8 cellular contexts compared by ENCODE assay signal in genomic region chr18:74551936-74552555, GRCh38. TPM values are rescaled to one million over a fixed set of nuclear protein-coding genes. Genes with fewer than 3 reads are reported as not detected.
DNase-seq lines count a peak whose midpoint lies in the region; ATAC-seq and TF ChIP-seq lines count a peak whose summit lies in the region.

No MANE protein-coding gene starts in this region.

- no peaks in the 10 kb centered on the region for H3K36me3 ChIP-seq in Karpas-422 (ENCODE audit: insufficient read depth, low read length)
- H3K36me3 ChIP-seq in Peyer's patch: no peaks in the 10 kb centered on the region
- no peaks in the 10 kb centered on the region for H3K36me3 ChIP-seq in fibroblast of lung (ENCODE audit: control insufficient read depth, insufficient read depth, low read length)
- no peaks in the 10 kb centered on the region for H3K36me3 ChIP-seq in neural cell (ENCODE audit: insufficient read depth, low read length)
- H3K36me3 ChIP-seq in stomach: no peaks in the 10 kb centered on the region

- no peak overlapping the region for H3K4me3 ChIP-seq in Karpas-422 (ENCODE audit: low read length)
- H3K4me3 ChIP-seq in Peyer's patch: no peak overlapping the region
- no peak overlapping the region for H3K4me3 ChIP-seq in fibroblast of lung (replicated peaks in 1 of 4; ENCODE audit: control extremely low read depth in 1 of 4, insufficient read depth in 1 of 4, low read depth in 3 of 4, low read length in 4 of 4)
- no peak overlapping the region for H3K4me3 ChIP-seq in neural cell (ENCODE audit: low read length)
- H3K4me3 ChIP-seq in stomach: no peak overlapping the region

- H2AFZ ChIP-seq in Karpas-422 (ENCODE audit: low read length) (no peak overlapping the region), fibroblast of lung (ENCODE audit: low read length) (no peak overlapping the region), neural cell (ENCODE audit: low read depth, low read length) (no peak overlapping the region)

- H3K4me1 ChIP-seq in Karpas-422 (ENCODE audit: low read length) (no peaks in the 10 kb centered on the region), Peyer's patch (peaks cover 0 to 5% (median 0%) of the 10 kb centered on the region in 4 donors), fibroblast of lung (ENCODE audit: control insufficient read depth, extremely low read depth, insufficient read depth, low read length) (peaks cover 2% of the 10 kb centered on the region), stomach (peaks cover under 1 to 7% (median 1%) of the 10 kb centered on the region in 4 donors)

- no peaks in the 10 kb centered on the region for H3F3A ChIP-seq in neural cell (ENCODE audit: insufficient read depth, low read length, poor library complexity, severe bottlenecking)

- intact Hi-C loops in stomach (cut with DNase I; ENCODE audit: low total_unique reads): loop anchor here (5.0 to 10.0 kb wide), 2 partner anchors 195 to 357 kb away; no protein-coding TSS in a partner anchor

- H3K9me2 ChIP-seq in Karpas-422 (replicated peaks; ENCODE audit: insufficient read depth, low read length): no peaks in the 10 kb centered on the region
- H3K9me2 ChIP-seq in neural cell (ENCODE audit: insufficient read depth, low read length): no peaks in the 10 kb centered on the region

- H3K4me1 Mint-ChIP-seq in activated T-cell treated with anti-CD3 and anti-CD28 coated beads, Interleukin-2, amount 50 U/mL, for 4 hours (ENCODE audit: low read depth): no peaks in the 10 kb centered on the region

- peak; percentile 100 for ATAC-seq in GM21786 (IDR thresholded peaks at IDR 0.05; ENCODE audit: unreplicated experiment)
- ATAC-seq in activated T-cell treated with anti-CD3 and anti-CD28 coated beads, Interleukin-2, amount 50 U/mL, for 4 hours: peak; percentile 92 to 98

- H3K79me2 ChIP-seq in Karpas-422 (ENCODE audit: low read length): no peaks in the 10 kb centered on the region
- H3K79me2 ChIP-seq in fibroblast of lung (ENCODE audit: control insufficient read depth, insufficient read depth, low read length): no peaks in the 10 kb centered on the region
- no peaks in the 10 kb centered on the region for H3K79me2 ChIP-seq in neural cell (replicated peaks; ENCODE audit: insufficient read depth, low read length)

- TF ChIP-seq EP300 in neural cell (conservative IDR thresholded peaks at IDR 0.05; ENCODE audit: poor library complexity, severe bottlenecking) (no peak), stomach (IDR thresholded peaks at IDR 0.05) (no peak)

- H3K4me3 Mint-ChIP-seq in activated T-cell treated with anti-CD3 and anti-CD28 coated beads, Interleukin-2, amount 50 U/mL, for 4 hours: no peak overlapping the region

- 15 to 28% (median 24%) methylated on average over 5 of the region's 5 CpGs for WGBS in stomach, 5 donors

- peaks cover 6% of the 10 kb centered on the region for H3K9me3 Mint-ChIP-seq in activated T-cell treated with anti-CD3 and anti-CD28 coated beads, Interleukin-2, amount 50 U/mL, for 4 hours

- DNase-seq in Daoy (ENCODE audit: low read depth) (peak; percentile 74), Karpas-422 (peak; percentile 96), Peyer's patch (peak; percentile 81 to 96 (median 86)), fibroblast of lung (ENCODE audit: low read depth in 2 of 2) (peak; percentile 57 to 83), stomach (peak; percentile 92)
- peak; percentile 72 for DNase-seq in activated T-cell treated with anti-CD3 and anti-CD28 coated beads, Interleukin-2, amount 50 U/mL, for 4 hours

- TF ChIP-seq CTCF in Peyer's patch (IDR thresholded peaks at IDR 0.05): peak; percentile 35 to 93 (median 84)
- peak; percentile 82 to 88 for TF ChIP-seq CTCF in fibroblast of lung (conservative IDR thresholded peaks at IDR 0.05 in 1 of 2, IDR thresholded peaks at IDR 0.05 in 1 of 2; ENCODE audit: low read depth in 1 of 2, low read length in 2 of 2)
- TF ChIP-seq CTCF in neural cell (IDR thresholded peaks at IDR 0.05; ENCODE audit: poor library complexity, severe bottlenecking): peak; percentile 75
- TF ChIP-seq CTCF in stomach (IDR thresholded peaks at IDR 0.05): peak in 5 of 7 experiments; percentile 51 to 79 (median 68)

- TF ChIP-seq POLR2A in Peyer's patch (IDR thresholded peaks at IDR 0.05) (no peak), stomach (IDR thresholded peaks at IDR 0.05) (no peak)

- peak; percentile 79 for TF ChIP-seq RAD21 in neural cell (conservative IDR thresholded peaks at IDR 0.05)

- H3K4me2 ChIP-seq in Karpas-422 (ENCODE audit: low read depth, low read length, poor library complexity, severe bottlenecking) (no peak overlapping the region), fibroblast of lung (ENCODE audit: extremely low read depth, insufficient read depth, low read length) (no peak overlapping the region), neural cell (ENCODE audit: low read length) (no peak overlapping the region)

- H3K9ac ChIP-seq in Karpas-422 (ENCODE audit: low read length) (no peak overlapping the region), fibroblast of lung (ENCODE audit: insufficient read depth, low read length) (no peak overlapping the region), neural cell (ENCODE audit: low read length) (no peak overlapping the region)

- H3K36me3 Mint-ChIP-seq in activated T-cell treated with anti-CD3 and anti-CD28 coated beads, Interleukin-2, amount 50 U/mL, for 4 hours (ENCODE audit: insufficient read depth): no peaks in the 10 kb centered on the region

- peaks cover 14% of the 10 kb centered on the region for H3K27me3 Mint-ChIP-seq in activated T-cell treated with anti-CD3 and anti-CD28 coated beads, Interleukin-2, amount 50 U/mL, for 4 hours (ENCODE audit: low read depth)

- H3K9me3 ChIP-seq in Karpas-422 (ENCODE audit: low read length) (peaks cover 6% of the 10 kb centered on the region), Peyer's patch (peaks cover 0 to 16% (median 6%) of the 10 kb centered on the region in 4 donors), fibroblast of lung (ENCODE audit: control insufficient read depth, insufficient read depth, low read depth, low read length) (no peaks in the 10 kb centered on the region), neural cell (ENCODE audit: low read length) (peaks cover 6% of the 10 kb centered on the region), stomach (peaks cover 6 to 14% (median 10%) of the 10 kb centered on the region in 4 donors)

- H4K20me1 ChIP-seq in Karpas-422 (ENCODE audit: insufficient read depth, low read depth, low read length): no peaks in the 10 kb centered on the region; the same call in 1 of the 2 replicates
- no peaks in the 10 kb centered on the region for H4K20me1 ChIP-seq in fibroblast of lung (ENCODE audit: control insufficient read depth, extremely low read depth, insufficient read depth, low read length)
- no peaks in the 10 kb centered on the region for H4K20me1 ChIP-seq in neural cell (ENCODE audit: insufficient read depth)

- H3K27me3 ChIP-seq in Karpas-422 (ENCODE audit: low read length): no peaks in the 10 kb centered on the region; the same call in 1 of the 2 replicates
- H3K27me3 ChIP-seq in Peyer's patch: no peaks in the 10 kb centered on the region
- no peaks in the 10 kb centered on the region for H3K27me3 ChIP-seq in fibroblast of lung (ENCODE audit: control insufficient read depth, insufficient read depth, low read length)
- H3K27me3 ChIP-seq in neural cell (ENCODE audit: insufficient read depth, low read depth, low read length): no peaks in the 10 kb centered on the region
- peaks cover 0 to 17% (median 0%) of the 10 kb centered on the region in 3 donors for H3K27me3 ChIP-seq in stomach

- H3K27ac ChIP-seq in Karpas-422 (ENCODE audit: low read length) (no peak overlapping the region), Peyer's patch (no peak overlapping the region), fibroblast of lung (ENCODE audit: insufficient read depth, low read length) (no peak overlapping the region), neural cell (ENCODE audit: low read length) (no peak overlapping the region), stomach (no peak overlapping the region)

TF ChIP-seq in neural cell, 6 proteins besides CTCF, POLR2A, EP300 and RAD21 (continues in another document):
- TF ChIP-seq TAF1 (IDR thresholded peaks at IDR 0.05; ENCODE audit: low read depth): no peak

RNA-seq across cellular contexts. Expression of gene CNDP1, which starts 17.7 kb away (rescaled TPM):
- total RNA-seq in Daoy (2014; rRNA removed; shearing (Covaris generic)): not detected in 2 replicates
- 0.11 TPM in 1 of 2 replicates, not detected in the other for total RNA-seq in Karpas-422 (2014; rRNA removed; shearing (Covaris generic); ENCODE audit: low replicate concordance)
- total RNA-seq in Peyer's patch (under 1 TPM in 1 of 4 donors, not detected in 3; 0.53 TPM), fibroblast of lung (not detected in 2 replicates), stomach (under 1 TPM in 1 of 5 donors, not detected in 4; 0.72 TPM)
- under 1 TPM; 0.15 to 0.49 (median 0.40) TPM for total RNA-seq in activated T-cell treated with anti-CD3 and anti-CD28 coated beads, Interleukin-2, amount 50 U/mL, for 4 hours
- polyA plus RNA-seq in fibroblast of lung (not detected in 2 replicates), neural cell (0.38 and 2.1 TPM in 2 replicates), stomach (under 1 TPM in 2 of 3 donors, not detected in 1; 0.13 to 0.50 TPM)
- not detected in 2 replicates for polyA plus RNA-seq in fibroblast of lung (2012)
- polyA minus RNA-seq in fibroblast of lung (ENCODE audit: low replicate concordance) (not detected in 2 replicates), neural cell (0.24 and 2.7 TPM in 2 replicates)

RNA-seq across cellular contexts. Expression of gene ZNF407, which starts 45.6 kb away (rescaled TPM):
- 5.9 TPM in 2 replicates for total RNA-seq in Daoy (2014; rRNA removed; shearing (Covaris generic))
- total RNA-seq in Karpas-422 (2014; rRNA removed; shearing (Covaris generic); ENCODE audit: low replicate concordance): 14.6 and 18.1 TPM in 2 replicates
- total RNA-seq in Peyer's patch (10 to 100 TPM; 24.0 to 54.5 (median 32.3) TPM), fibroblast of lung (12.6 and 13.9 TPM in 2 replicates), stomach (10 to 100 TPM; 10.7 to 49.0 (median 32.1) TPM)
- total RNA-seq in activated T-cell treated with anti-CD3 and anti-CD28 coated beads, Interleukin-2, amount 50 U/mL, for 4 hours: 10 to 100 TPM; 13.1 to 13.8 (median 13.4) TPM
- polyA plus RNA-seq in fibroblast of lung (4.4 and 5.1 TPM in 2 replicates), neural cell (2.9 and 3.8 TPM in 2 replicates), stomach (1 to 10 TPM; 2.1 to 2.4 (median 2.2) TPM)
- 4.4 and 4.8 TPM in 2 replicates for polyA plus RNA-seq in fibroblast of lung (2012)
- polyA minus RNA-seq in fibroblast of lung (ENCODE audit: low replicate concordance) (3.0 and 16.3 TPM in 2 replicates), neural cell (34.1 and 40.5 TPM in 2 replicates)

RNA-seq across cellular contexts. Expression of gene CNDP2, which starts 55.9 kb away (rescaled TPM):
- 28.6 and 32.2 TPM in 2 replicates for total RNA-seq in Daoy (2014; rRNA removed; shearing (Covaris generic))
- total RNA-seq in Karpas-422 (2014; rRNA removed; shearing (Covaris generic); ENCODE audit: low replicate concordance): 137 and 167 TPM in 2 replicates
- total RNA-seq in Peyer's patch (100 to 1,000 TPM; 283 to 798 (median 653) TPM), fibroblast of lung (40.8 and 41.8 TPM in 2 replicates), stomach (100 to 1,000 TPM in 4 of 5 donors, 10 to 100 TPM in 1; 12.8 to 204 (median 115) TPM)
- total RNA-seq in activated T-cell treated with anti-CD3 and anti-CD28 coated beads, Interleukin-2, amount 50 U/mL, for 4 hours: 100 to 1,000 TPM; 157 to 165 (median 164) TPM
- polyA plus RNA-seq in fibroblast of lung (69.8 and 117 TPM in 2 replicates), neural cell (29.0 and 35.7 TPM in 2 replicates), stomach (100 to 1,000 TPM in 2 of 3 donors, 10 to 100 TPM in 1; 87.5 to 132 (median 110) TPM)
- 75.8 and 115 TPM in 2 replicates for polyA plus RNA-seq in fibroblast of lung (2012)
- polyA minus RNA-seq in fibroblast of lung (ENCODE audit: low replicate concordance) (53.4 and 105 TPM in 2 replicates), neural cell (35.5 and 49.2 TPM in 2 replicates)
